ENCODE assay signal across 1 cellular context in genomic region chr2:144533221-144533620, GRCh38.
TF ChIP-seq lines count a peak whose summit lies in the region.

No MANE protein-coding gene starts in this region.

TF ChIP-seq in H1, 55 proteins besides CTCF, POLR2A, EP300 and RAD21 (continued from another document):
- TF ChIP-seq, protein P1, sequence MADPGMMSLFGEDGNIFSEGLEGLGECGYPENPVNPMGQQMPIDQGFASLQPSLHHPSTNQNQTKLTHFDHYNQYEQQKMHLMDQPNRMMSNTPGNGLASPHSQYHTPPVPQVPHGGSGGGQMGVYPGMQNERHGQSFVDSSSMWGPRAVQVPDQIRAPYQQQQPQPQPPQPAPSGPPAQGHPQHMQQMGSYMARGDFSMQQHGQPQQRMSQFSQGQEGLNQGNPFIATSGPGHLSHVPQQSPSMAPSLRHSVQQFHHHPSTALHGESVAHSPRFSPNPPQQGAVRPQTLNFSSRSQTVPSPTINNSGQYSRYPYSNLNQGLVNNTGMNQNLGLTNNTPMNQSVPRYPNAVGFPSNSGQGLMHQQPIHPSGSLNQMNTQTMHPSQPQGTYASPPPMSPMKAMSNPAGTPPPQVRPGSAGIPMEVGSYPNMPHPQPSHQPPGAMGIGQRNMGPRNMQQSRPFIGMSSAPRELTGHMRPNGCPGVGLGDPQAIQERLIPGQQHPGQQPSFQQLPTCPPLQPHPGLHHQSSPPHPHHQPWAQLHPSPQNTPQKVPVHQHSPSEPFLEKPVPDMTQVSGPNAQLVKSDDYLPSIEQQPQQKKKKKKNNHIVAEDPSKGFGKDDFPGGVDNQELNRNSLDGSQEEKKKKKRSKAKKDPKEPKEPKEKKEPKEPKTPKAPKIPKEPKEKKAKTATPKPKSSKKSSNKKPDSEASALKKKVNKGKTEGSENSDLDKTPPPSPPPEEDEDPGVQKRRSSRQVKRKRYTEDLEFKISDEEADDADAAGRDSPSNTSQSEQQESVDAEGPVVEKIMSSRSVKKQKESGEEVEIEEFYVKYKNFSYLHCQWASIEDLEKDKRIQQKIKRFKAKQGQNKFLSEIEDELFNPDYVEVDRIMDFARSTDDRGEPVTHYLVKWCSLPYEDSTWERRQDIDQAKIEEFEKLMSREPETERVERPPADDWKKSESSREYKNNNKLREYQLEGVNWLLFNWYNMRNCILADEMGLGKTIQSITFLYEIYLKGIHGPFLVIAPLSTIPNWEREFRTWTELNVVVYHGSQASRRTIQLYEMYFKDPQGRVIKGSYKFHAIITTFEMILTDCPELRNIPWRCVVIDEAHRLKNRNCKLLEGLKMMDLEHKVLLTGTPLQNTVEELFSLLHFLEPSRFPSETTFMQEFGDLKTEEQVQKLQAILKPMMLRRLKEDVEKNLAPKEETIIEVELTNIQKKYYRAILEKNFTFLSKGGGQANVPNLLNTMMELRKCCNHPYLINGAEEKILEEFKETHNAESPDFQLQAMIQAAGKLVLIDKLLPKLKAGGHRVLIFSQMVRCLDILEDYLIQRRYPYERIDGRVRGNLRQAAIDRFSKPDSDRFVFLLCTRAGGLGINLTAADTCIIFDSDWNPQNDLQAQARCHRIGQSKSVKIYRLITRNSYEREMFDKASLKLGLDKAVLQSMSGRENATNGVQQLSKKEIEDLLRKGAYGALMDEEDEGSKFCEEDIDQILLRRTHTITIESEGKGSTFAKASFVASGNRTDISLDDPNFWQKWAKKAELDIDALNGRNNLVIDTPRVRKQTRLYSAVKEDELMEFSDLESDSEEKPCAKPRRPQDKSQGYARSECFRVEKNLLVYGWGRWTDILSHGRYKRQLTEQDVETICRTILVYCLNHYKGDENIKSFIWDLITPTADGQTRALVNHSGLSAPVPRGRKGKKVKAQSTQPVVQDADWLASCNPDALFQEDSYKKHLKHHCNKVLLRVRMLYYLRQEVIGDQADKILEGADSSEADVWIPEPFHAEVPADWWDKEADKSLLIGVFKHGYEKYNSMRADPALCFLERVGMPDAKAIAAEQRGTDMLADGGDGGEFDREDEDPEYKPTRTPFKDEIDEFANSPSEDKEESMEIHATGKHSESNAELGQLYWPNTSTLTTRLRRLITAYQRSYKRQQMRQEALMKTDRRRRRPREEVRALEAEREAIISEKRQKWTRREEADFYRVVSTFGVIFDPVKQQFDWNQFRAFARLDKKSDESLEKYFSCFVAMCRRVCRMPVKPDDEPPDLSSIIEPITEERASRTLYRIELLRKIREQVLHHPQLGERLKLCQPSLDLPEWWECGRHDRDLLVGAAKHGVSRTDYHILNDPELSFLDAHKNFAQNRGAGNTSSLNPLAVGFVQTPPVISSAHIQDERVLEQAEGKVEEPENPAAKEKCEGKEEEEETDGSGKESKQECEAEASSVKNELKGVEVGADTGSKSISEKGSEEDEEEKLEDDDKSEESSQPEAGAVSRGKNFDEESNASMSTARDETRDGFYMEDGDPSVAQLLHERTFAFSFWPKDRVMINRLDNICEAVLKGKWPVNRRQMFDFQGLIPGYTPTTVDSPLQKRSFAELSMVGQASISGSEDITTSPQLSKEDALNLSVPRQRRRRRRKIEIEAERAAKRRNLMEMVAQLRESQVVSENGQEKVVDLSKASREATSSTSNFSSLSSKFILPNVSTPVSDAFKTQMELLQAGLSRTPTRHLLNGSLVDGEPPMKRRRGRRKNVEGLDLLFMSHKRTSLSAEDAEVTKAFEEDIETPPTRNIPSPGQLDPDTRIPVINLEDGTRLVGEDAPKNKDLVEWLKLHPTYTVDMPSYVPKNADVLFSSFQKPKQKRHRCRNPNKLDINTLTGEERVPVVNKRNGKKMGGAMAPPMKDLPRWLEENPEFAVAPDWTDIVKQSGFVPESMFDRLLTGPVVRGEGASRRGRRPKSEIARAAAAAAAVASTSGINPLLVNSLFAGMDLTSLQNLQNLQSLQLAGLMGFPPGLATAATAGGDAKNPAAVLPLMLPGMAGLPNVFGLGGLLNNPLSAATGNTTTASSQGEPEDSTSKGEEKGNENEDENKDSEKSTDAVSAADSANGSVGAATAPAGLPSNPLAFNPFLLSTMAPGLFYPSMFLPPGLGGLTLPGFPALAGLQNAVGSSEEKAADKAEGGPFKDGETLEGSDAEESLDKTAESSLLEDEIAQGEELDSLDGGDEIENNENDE (IDR thresholded peaks at IDR 0.05; ENCODE audit: insufficient replicate concordance, low read length), result no peak
- no peak for TF ChIP-seq ASH2L (IDR thresholded peaks at IDR 0.05; ENCODE audit: low read length)
- TF ChIP-seq SP1 (IDR thresholded peaks at IDR 0.05; ENCODE audit: low read depth, low read length), result no peak
- TF ChIP-seq SAP30 (IDR thresholded peaks at IDR 0.05; ENCODE audit: insufficient read depth, insufficient replicate concordance, low read length), result no peak
- no peak for TF ChIP-seq KDM1A (IDR thresholded peaks at IDR 0.05; ENCODE audit: borderline replicate concordance, low read length)
- no peak for TF ChIP-seq HDAC6 (IDR thresholded peaks at IDR 0.05; ENCODE audit: low read depth, low read length)
- TF ChIP-seq SIX5 (IDR thresholded peaks at IDR 0.05; ENCODE audit: low read depth, low read length), result no peak
- no peak for TF ChIP-seq TAF7 (optimal IDR thresholded peaks at IDR 0.05; ENCODE audit: borderline replicate concordance, low read depth, low read length)
- no peak for TF ChIP-seq TCF12 (IDR thresholded peaks at IDR 0.05; ENCODE audit: low read depth, low read length)
- no peak for TF ChIP-seq SP4 (IDR thresholded peaks at IDR 0.05; ENCODE audit: low read length)
- no peak for TF ChIP-seq USF2 (IDR thresholded peaks at IDR 0.05; ENCODE audit: low read length)
